ENCODE assay signal across 2 cellular contexts in the genomic region with DNA sequence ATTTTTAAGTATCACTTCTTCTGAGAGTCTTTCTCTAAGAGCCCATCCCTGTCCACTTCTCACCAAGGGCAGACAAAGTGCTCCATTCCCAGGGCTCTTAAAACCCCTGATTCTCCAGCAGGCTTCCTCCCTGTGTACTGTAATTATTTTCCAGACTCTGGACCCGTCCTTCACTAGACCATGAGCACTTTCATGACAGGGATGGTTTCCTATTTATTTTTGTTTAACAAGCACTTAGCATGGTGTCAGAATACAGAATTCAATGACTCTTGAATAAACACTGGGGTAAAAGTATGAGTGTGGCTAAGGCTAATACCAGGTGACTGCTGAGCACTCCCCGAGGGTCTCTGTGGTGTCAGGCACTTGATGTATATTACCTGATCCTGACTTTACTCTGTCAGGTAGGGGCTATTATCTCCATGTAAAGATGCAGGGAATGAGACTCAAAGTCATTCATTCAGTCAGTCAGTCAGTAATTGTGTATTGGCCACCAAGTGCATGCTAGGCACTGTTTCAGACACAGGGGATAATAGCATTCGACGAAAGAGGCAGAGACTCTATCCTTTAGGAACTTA.
A peak's percentile ranks its signal among the peaks of the same experiment; 100 is the strongest.
TF ChIP-seq lines count a peak whose summit lies in the region.

No MANE protein-coding gene starts in this region.

TF ChIP-seq in IMR-90, 13 proteins besides CTCF, POLR2A, EP300 and RAD21:
- TF ChIP-seq CEBPB (IDR thresholded peaks at IDR 0.05; ENCODE audit: low read depth, low read length) (no peak), FOS (IDR thresholded peaks at IDR 0.05; ENCODE audit: low read depth, low read length) (no peak), USF2 (IDR thresholded peaks at IDR 0.05; ENCODE audit: low read depth, low read length) (no peak), MXI1 (IDR thresholded peaks at IDR 0.05; ENCODE audit: borderline replicate concordance, low read depth, low read length) (no peak)
- TF ChIP-seq, protein P1, sequence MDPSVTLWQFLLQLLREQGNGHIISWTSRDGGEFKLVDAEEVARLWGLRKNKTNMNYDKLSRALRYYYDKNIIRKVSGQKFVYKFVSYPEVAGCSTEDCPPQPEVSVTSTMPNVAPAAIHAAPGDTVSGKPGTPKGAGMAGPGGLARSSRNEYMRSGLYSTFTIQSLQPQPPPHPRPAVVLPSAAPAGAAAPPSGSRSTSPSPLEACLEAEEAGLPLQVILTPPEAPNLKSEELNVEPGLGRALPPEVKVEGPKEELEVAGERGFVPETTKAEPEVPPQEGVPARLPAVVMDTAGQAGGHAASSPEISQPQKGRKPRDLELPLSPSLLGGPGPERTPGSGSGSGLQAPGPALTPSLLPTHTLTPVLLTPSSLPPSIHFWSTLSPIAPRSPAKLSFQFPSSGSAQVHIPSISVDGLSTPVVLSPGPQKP (IDR thresholded peaks at IDR 0.05; ENCODE audit: borderline replicate concordance, low read depth, low read length): no peak
TF ChIP-seq in IMR-90: peak in this region for 0.

TF ChIP-seq in neural cell, 6 proteins besides CTCF, POLR2A, EP300 and RAD21:
- TF ChIP-seq TAF1 (IDR thresholded peaks at IDR 0.05; ENCODE audit: low read depth) (no peak), POLR2AphosphoS5 (IDR thresholded peaks at IDR 0.05) (peak; percentile 66)
